ENCODE assay signal across 8 cellular contexts in genomic region chr17:66691644-66692500, GRCh38.
DNase-seq lines count a peak whose midpoint lies in the region; ATAC-seq lines count a peak whose summit lies in the region.

No MANE protein-coding gene starts in this region.

- intact Hi-C loops in activated CD4-positive, alpha-beta T cell treated with anti-CD3 and anti-CD28 coated beads, Interleukin-2, amount 10 ng/mL, durations not matched to agents 24 days and 14 days (cut with micrococcal nuclease) = no loop called here

- peaks cover 89% of the 10 kb centered on the region for H3K36me3 Mint-ChIP-seq in activated CD4-positive, alpha-beta T cell treated with anti-CD3 and anti-CD28 coated beads, Interleukin-2, amount 10 ng/mL, durations not matched to agents 24 days and 14 days (ENCODE audit: low read depth)
- peaks cover 47% of the 10 kb centered on the region for H3K36me3 Mint-ChIP-seq in stimulated activated effector memory CD8-positive, alpha-beta T cell treated with anti-CD3 and anti-CD28 coated beads, Interleukin-12 subunit alpha, Interleukin-12 subunit beta, amount 100 ng/mL, for 72 hours

- H3K4me3 Mint-ChIP-seq in activated CD4-positive, alpha-beta T cell treated with anti-CD3 and anti-CD28 coated beads, Interleukin-2, amount 10 ng/mL, durations not matched to agents 24 days and 14 days = peak overlapping the region; percentile 7
- H3K4me3 Mint-ChIP-seq in stimulated activated effector memory CD8-positive, alpha-beta T cell treated with anti-CD3 and anti-CD28 coated beads, Interleukin-12 subunit alpha, Interleukin-12 subunit beta, amount 100 ng/mL, for 72 hours = peak overlapping the region; percentile 59

- peak overlapping the region; percentile 78 for H3K27ac Mint-ChIP-seq in activated CD4-positive, alpha-beta T cell treated with anti-CD3 and anti-CD28 coated beads, Interleukin-2, amount 10 ng/mL, durations not matched to agents 24 days and 14 days
- H3K27ac Mint-ChIP-seq in stimulated activated effector memory CD8-positive, alpha-beta T cell treated with anti-CD3 and anti-CD28 coated beads, Interleukin-12 subunit alpha, Interleukin-12 subunit beta, amount 100 ng/mL, for 72 hours = peak overlapping the region; percentile 92

- no peak for DNase-seq in activated CD4-positive, alpha-beta T cell treated with anti-CD3 and anti-CD28 coated beads, Interleukin-2, amount 10 ng/mL, durations not matched to agents 24 days and 14 days
- no peak for DNase-seq in activated CD4-positive, alpha-beta T cell treated with anti-CD3 and anti-CD28 coated beads, Interleukin-2, amount 50 U/mL, for 4 hours
- DNase-seq in SK-MEL-5 (ENCODE audit: low read depth, low spot score) (peak; percentile 96), fibroblast of the conjunctiva (ENCODE audit: low read depth) (peak; percentile 75), kidney tubule cell (ENCODE audit: low spot score) (no peak), NCI-H2227 treated with DMSO at 0.1 percent for 48 hours (lab: John Stamatoyannopoulos, UW) (no peak)
- no peak for DNase-seq in stimulated activated effector memory CD8-positive, alpha-beta T cell treated with anti-CD3 and anti-CD28 coated beads, Interleukin-12 subunit alpha, Interleukin-12 subunit beta, amount 100 ng/mL, for 72 hours (ENCODE audit: low spot score in 2 of 2)

- peaks cover 21% of the 10 kb centered on the region for H3K4me1 Mint-ChIP-seq in activated CD4-positive, alpha-beta T cell treated with anti-CD3 and anti-CD28 coated beads, Interleukin-2, amount 10 ng/mL, durations not matched to agents 24 days and 14 days
- H3K4me1 Mint-ChIP-seq in stimulated activated effector memory CD8-positive, alpha-beta T cell treated with anti-CD3 and anti-CD28 coated beads, Interleukin-12 subunit alpha, Interleukin-12 subunit beta, amount 100 ng/mL, for 72 hours = peaks cover 44% of the 10 kb centered on the region

- no peaks in the 10 kb centered on the region for H3K9me3 Mint-ChIP-seq in activated CD4-positive, alpha-beta T cell treated with anti-CD3 and anti-CD28 coated beads, Interleukin-2, amount 10 ng/mL, durations not matched to agents 24 days and 14 days
- no peaks in the 10 kb centered on the region for H3K9me3 Mint-ChIP-seq in stimulated activated effector memory CD8-positive, alpha-beta T cell treated with anti-CD3 and anti-CD28 coated beads, Interleukin-12 subunit alpha, Interleukin-12 subunit beta, amount 100 ng/mL, for 72 hours

- in situ Hi-C loops in SK-MEL-5 (cut with HindIII; ENCODE audit: low pct_unique_long_range_greater_than_20kb, low sequenced_read_pairs) = no loop called here

- H3K27me3 Mint-ChIP-seq in activated CD4-positive, alpha-beta T cell treated with anti-CD3 and anti-CD28 coated beads, Interleukin-2, amount 10 ng/mL, durations not matched to agents 24 days and 14 days = no peaks in the 10 kb centered on the region

- peak; percentile 80 for ATAC-seq in stimulated activated effector memory CD8-positive, alpha-beta T cell treated with anti-CD3 and anti-CD28 coated beads, Interleukin-12 subunit alpha, Interleukin-12 subunit beta, amount 100 ng/mL, for 72 hours
- ATAC-seq in GM21825 (IDR thresholded peaks at IDR 0.05; ENCODE audit: unreplicated experiment) = no peak

Comparison
In these comparisons a context has a peak if more than half of its experiments do, and no peak if none do; other contexts are left out.
1. DNase-seq: peak in SK-MEL-5 (single experiment) and fibroblast of the conjunctiva (single experiment); none in activated CD4-positive, alpha-beta T cell treated with anti-CD3 and anti-CD28 coated beads, Interleukin-2, amount 10 ng/mL, durations not matched to agents 24 days and 14 days (single experiment), activated CD4-positive, alpha-beta T cell treated with anti-CD3 and anti-CD28 coated beads, Interleukin-2, amount 50 U/mL, for 4 hours (0 of 2), stimulated activated effector memory CD8-positive, alpha-beta T cell treated with anti-CD3 and anti-CD28 coated beads, Interleukin-12 subunit alpha, Interleukin-12 subunit beta, amount 100 ng/mL, for 72 hours (0 of 2), kidney tubule cell (single experiment) and NCI-H2227 treated with DMSO at 0.1 percent for 48 hours (single experiment).